ENCODE assay signal across 9 cellular contexts in genomic region chr12:53695148-53696138, GRCh38. TPM values are rescaled to one million over a fixed set of nuclear protein-coding genes. Genes with fewer than 3 reads are reported as not detected.
A peak's percentile ranks its signal among the peaks of the same experiment; 100 is the strongest.
DNase-seq lines count a peak whose midpoint lies in the region; ATAC-seq, FAIRE-seq and TF ChIP-seq lines count a peak whose summit lies in the region.
"Had no signal": no experiment of that assay in that cellular context is flagged by ENCODE, and none has a peak within 500 bp of the region (broad histone marks: within the 10 kb centered on the region; RNA-seq: fewer than 3 reads in every experiment).

No MANE protein-coding gene starts in this region.

- intact Hi-C loops in left colon (cut with DNase I, micrococcal nuclease): no loop called here

- ATAC-seq in T-helper 17 cell: peak; percentile 68
- ATAC-seq in left colon: peak; percentile 46
- ATAC-seq in stimulated activated naive CD8-positive, alpha-beta T cell treated with anti-CD3 and anti-CD28 coated beads, Interleukin-15, Interleukin-2, amounts not matched to agents 100 U/mL and 50 U/mL, for 24 hours: peak; percentile 80
- no peak for ATAC-seq in HG03521 (IDR thresholded peaks at IDR 0.05; ENCODE audit: unreplicated experiment)

- H3K4me3 ChIP-seq in GM06990 (replicated peaks; ENCODE audit: low read depth, low read length): no peak overlapping the region
- H3K4me3 ChIP-seq in bronchial epithelial cell (ENCODE audit: low read depth, low read length): peak overlapping the region; percentile 29
- H3K4me3 ChIP-seq: SK-N-MC had no signal

- H3K36me3 ChIP-seq in GM06990 (ENCODE audit: control insufficient read depth, insufficient read depth, low read length) (no peaks in the 10 kb centered on the region), bronchial epithelial cell (ENCODE audit: control insufficient read depth, insufficient read depth, low read length) (no peaks in the 10 kb centered on the region)

- DNase-seq in GM06990 (ENCODE audit: extremely low read depth, insufficient read length) (no peak), T-helper 17 cell (peak in 2 of 3 donors; percentile 25 to 31), bronchial epithelial cell (ENCODE audit: low read depth) (peak; percentile 81), left colon (peak in 1 of 2 donors; percentile 33), H4 (ENCODE audit: low spot score) (no peak), LoVo (ENCODE audit: low spot score) (no peak)
- peak; percentile 57 for DNase-seq in stimulated activated naive CD8-positive, alpha-beta T cell treated with anti-CD3 and anti-CD28 coated beads, Interleukin-15, Interleukin-2, amounts not matched to agents 100 U/mL and 50 U/mL, for 24 hours

- peaks cover 8% of the 10 kb centered on the region for H3K36me3 Mint-ChIP-seq in T-helper 17 cell (ENCODE audit: low read depth)

- H3K4me3 Mint-ChIP-seq in T-helper 17 cell: peak overlapping the region; percentile 85

- peak; percentile 15 for TF ChIP-seq CTCF in GM06990 (IDR thresholded peaks at IDR 0.05; ENCODE audit: insufficient read depth, low read length, poor library complexity, severe bottlenecking)
- peak; percentile 32 for TF ChIP-seq CTCF in bronchial epithelial cell (IDR thresholded peaks at IDR 0.05; ENCODE audit: insufficient read depth, low read length, severe bottlenecking)

- H3K27me3 Mint-ChIP-seq in T-helper 17 cell: peaks cover 76% of the 10 kb centered on the region

- no peak for FAIRE-seq in bronchial epithelial cell (lab: Jason Lieb, UNC)

- H3K27me3 ChIP-seq in GM06990 (replicated peaks; ENCODE audit: control insufficient read depth, insufficient read depth, low read length) (peaks cover 12% of the 10 kb centered on the region), bronchial epithelial cell (ENCODE audit: control insufficient read depth, insufficient read depth, low read length) (peaks cover 5% of the 10 kb centered on the region)

- H3K27ac Mint-ChIP-seq in T-helper 17 cell: no peak overlapping the region

- no peaks in the 10 kb centered on the region for H3K9me3 ChIP-seq in T-helper 17 cell (ENCODE audit: control insufficient read depth, low read length, poor library complexity, severe bottlenecking)

- H3K4me1 Mint-ChIP-seq in T-helper 17 cell: peaks cover 30% of the 10 kb centered on the region

RNA-seq across cellular contexts. Expression of gene ATP5MC2, which starts 19.6 kb away (rescaled TPM):
- total RNA-seq in T-helper 17 cell: 100 to 1,000 TPM; 211 to 232 TPM
- 91.7 and 121 TPM in 2 replicates for total RNA-seq in bronchial epithelial cell
- 100 to 1,000 TPM; 323 to 371 TPM for total RNA-seq in left colon
- total RNA-seq in H4 (2014; rRNA removed; shearing (Covaris generic)): 391 and 444 TPM in 2 replicates

RNA-seq across cellular contexts. Expression of gene CALCOCO1, which starts 31.8 kb away (rescaled TPM):
- total RNA-seq in T-helper 17 cell: 100 to 1,000 TPM; 108 to 134 TPM
- total RNA-seq in bronchial epithelial cell: 35.3 and 45.6 TPM in 2 replicates
- total RNA-seq in left colon: 10 to 100 TPM; 65.0 to 91.0 TPM
- 24.3 and 33.5 TPM in 2 replicates for total RNA-seq in H4 (2014; rRNA removed; shearing (Covaris generic))

RNA-seq across cellular contexts. Expression of gene CISTR, which starts 56.3 kb away (rescaled TPM):
- total RNA-seq in T-helper 17 cell: not detected
- not detected in 2 replicates for total RNA-seq in bronchial epithelial cell
- not detected for total RNA-seq in left colon
- not detected in 2 replicates for total RNA-seq in H4 (2014; rRNA removed; shearing (Covaris generic))

Comparison
In these comparisons a context has a peak if more than half of its experiments do, and no peak if none do; other contexts are left out.
1. DNase-seq: peak in T-helper 17 cell (2 of 3), bronchial epithelial cell (single experiment) and stimulated activated naive CD8-positive, alpha-beta T cell treated with anti-CD3 and anti-CD28 coated beads, Interleukin-15, Interleukin-2, amounts not matched to agents 100 U/mL and 50 U/mL, for 24 hours (single experiment); none in GM06990 (single experiment), H4 (single experiment) and LoVo (single experiment).